ENCODE assay signal across 19 cellular contexts in genomic region chr2:157159221-157159904, GRCh38.
A peak's percentile ranks its signal among the peaks of the same experiment; 100 is the strongest.
DNase-seq lines count a peak whose midpoint lies in the region; ATAC-seq, FAIRE-seq and TF ChIP-seq lines count a peak whose summit lies in the region.
"Had no signal": no experiment of that assay in that cellular context is flagged by ENCODE, and none has a peak within 500 bp of the region (broad histone marks: within the 10 kb centered on the region; RNA-seq: fewer than 3 reads in every experiment).

No MANE protein-coding gene starts in this region.

- no peak overlapping the region for H3K27ac ChIP-seq in K562 (ENCODE audit: extremely low read depth, low read depth, low read length)
- H3K27ac ChIP-seq in mucosa of rectum (ENCODE audit: low read depth in 2 of 2, low read length in 2 of 2), result peak overlapping the region; percentile 30 to 74
- H3K27ac ChIP-seq: GM23248 had no signal

- no peaks in the 10 kb centered on the region for H3K9me3 Mint-ChIP-seq in activated CD4-positive, alpha-beta T cell treated with anti-CD3 and anti-CD28 coated beads, Interleukin-2, amount 10 ng/mL, durations not matched to agents 24 days and 14 days
- H3K9me3 Mint-ChIP-seq: CD8-positive, alpha-beta memory T cell had no signal

- H3K27me3 Mint-ChIP-seq in activated CD4-positive, alpha-beta T cell treated with anti-CD3 and anti-CD28 coated beads, Interleukin-2, amount 10 ng/mL, durations not matched to agents 24 days and 14 days, result peaks cover 9% of the 10 kb centered on the region
- H3K27me3 Mint-ChIP-seq: CD4-positive, CD25-positive, alpha-beta regulatory T cell had no signal

- TF ChIP-seq RAD21 in K562 (CRISPR knock-in tag; conservative IDR thresholded peaks at IDR 0.05 in 1 of 2, IDR thresholded peaks at IDR 0.05 in 1 of 2), result no peak

- no peaks in the 10 kb centered on the region for H3K4me1 Mint-ChIP-seq in activated CD4-positive, alpha-beta T cell treated with anti-CD3 and anti-CD28 coated beads, Interleukin-2, amount 10 ng/mL, durations not matched to agents 24 days and 14 days
- H3K4me1 Mint-ChIP-seq: CD4-positive, CD25-positive, alpha-beta regulatory T cell; CD8-positive, alpha-beta memory T cell; IgD-negative memory B cell had no signal

- no peak overlapping the region for H3K4me3 Mint-ChIP-seq in activated CD4-positive, alpha-beta T cell treated with anti-CD3 and anti-CD28 coated beads, Interleukin-2, amount 10 ng/mL, durations not matched to agents 24 days and 14 days
- H3K4me3 Mint-ChIP-seq: CD4-positive, CD25-positive, alpha-beta regulatory T cell; CD8-positive, alpha-beta memory T cell; IgD-negative memory B cell had no signal

- TF ChIP-seq EP300 in K562 (IDR thresholded peaks at IDR 0.05; ENCODE audit: low read length), result no peak

- H3K4me1 ChIP-seq in K562 (replicated peaks in 1 of 2; ENCODE audit: control insufficient read depth in 2 of 2, insufficient read depth in 2 of 2, low read length in 2 of 2) (no peaks in the 10 kb centered on the region), mucosa of rectum (ENCODE audit: control insufficient read depth in 2 of 2, insufficient read depth in 2 of 2, low read length in 2 of 2) (peaks cover 0 to 10% of the 10 kb centered on the region in 2 donors)
- H3K4me1 ChIP-seq: BE2C, HAP-1 had no signal

- no peaks in the 10 kb centered on the region for H3K36me3 ChIP-seq in K562 (ENCODE audit: control insufficient read depth, insufficient read depth, low read length)
- H3K36me3 ChIP-seq in mucosa of rectum (ENCODE audit: control insufficient read depth in 2 of 2, insufficient read depth in 2 of 2, low read length in 2 of 2), result no peaks in the 10 kb centered on the region
- H3K36me3 ChIP-seq: BE2C, HAP-1 had no signal

- H4K20me1 ChIP-seq in K562 (replicated peaks; ENCODE audit: control insufficient read depth, insufficient read depth, low read length), result no peaks in the 10 kb centered on the region

- H3K9me3 ChIP-seq in K562 (replicated peaks; ENCODE audit: control insufficient read depth, insufficient read depth, low read depth, low read length) (no peaks in the 10 kb centered on the region), mucosa of rectum (ENCODE audit: control insufficient read depth in 2 of 2, low read length in 2 of 2) (no peaks in the 10 kb centered on the region)
- H3K9me3 ChIP-seq: BE2C, HAP-1 had no signal

- no peaks in the 10 kb centered on the region for H3K36me3 Mint-ChIP-seq in activated CD4-positive, alpha-beta T cell treated with anti-CD3 and anti-CD28 coated beads, Interleukin-2, amount 10 ng/mL, durations not matched to agents 24 days and 14 days (ENCODE audit: low read depth)
- H3K36me3 Mint-ChIP-seq: CD4-positive, CD25-positive, alpha-beta regulatory T cell; CD8-positive, alpha-beta memory T cell; IgD-negative memory B cell had no signal

- in situ Hi-C loops in K562 (cut with MboI), result no loop called here

- DNase-seq in HT-29 (ENCODE audit: low spot score), result peak; percentile 41
- DNase-seq in K562 (ENCODE audit: extremely low read depth in 1 of 4, low spot score in 3 of 4), result no peak
- DNase-seq in activated CD4-positive, alpha-beta T cell treated with anti-CD3 and anti-CD28 coated beads, Interleukin-2, amount 10 ng/mL, durations not matched to agents 24 days and 14 days, result no peak
- DNase-seq in NCI-H1436 treated with DMSO at 0.1 percent for 48 hours (lab: John Stamatoyannopoulos, UW), result no peak
- no peak for DNase-seq in HuH-7 (ENCODE audit: low spot score)
- DNase-seq: ACHN; BE2C; C1 segment of cervical spinal cord; CD4-positive, CD25-positive, alpha-beta regulatory T cell; CD8-positive, alpha-beta memory T cell; COR-L47; GM23248 had no signal

- no TSS peak for BruUV-seq in K562 (replicated peaks; lab: Mats Ljungman, UMichigan)

- POLR2A ChIA-PET in K562 (lab: Yijun Ruan, JAX), result no interaction called here

- no peaks in the 10 kb centered on the region for H3K27me3 ChIP-seq in K562 (ENCODE audit: control insufficient read depth in 2 of 2, insufficient read depth in 2 of 2, low read length in 2 of 2)
- no peaks in the 10 kb centered on the region for H3K27me3 ChIP-seq in mucosa of rectum (ENCODE audit: control insufficient read depth in 2 of 2, insufficient read depth in 2 of 2, low read length in 2 of 2)
- H3K27me3 ChIP-seq: BE2C had no signal

- no peaks in the 10 kb centered on the region for H3K79me2 ChIP-seq in K562 (ENCODE audit: control insufficient read depth, insufficient read depth, low read length)

- no peak for FAIRE-seq in K562 (lab: Jason Lieb, UNC)
- FAIRE-seq: D721Med, G401.6, GM12891, GM18507 had no signal

- no peak overlapping the region for H3K4me3 ChIP-seq in K562
- H3K4me3 ChIP-seq in mucosa of rectum (ENCODE audit: low read length in 2 of 2), result peak overlapping the region in 1 of 2 donors; percentile 21
- H3K4me3 ChIP-seq: GM23248, HAP-1 had no signal

- H3K9ac ChIP-seq in K562 (ENCODE audit: insufficient read depth in 1 of 2, low read depth in 2 of 2, low read length in 2 of 2) (no peak overlapping the region), mucosa of rectum (ENCODE audit: low read depth in 1 of 2, low read length in 2 of 2) (no peak overlapping the region)
- H3K9ac ChIP-seq: GM23248 had no signal

- no peak for TF ChIP-seq POLR2A in K562 (conservative IDR thresholded peaks at IDR 0.05)

- peak overlapping the region; percentile 46; the same call in 1 of the 2 replicates for H2AFZ ChIP-seq in K562 (ENCODE audit: low read depth, low read length)
- H2AFZ ChIP-seq: GM23248 had no signal

- CTCF ChIA-PET in K562 (lab: Yijun Ruan, JAX; ENCODE audit: low intra/inter-chr PET ratio), result no interaction called here

- H3K27ac Mint-ChIP-seq in activated CD4-positive, alpha-beta T cell treated with anti-CD3 and anti-CD28 coated beads, Interleukin-2, amount 10 ng/mL, durations not matched to agents 24 days and 14 days, result no peak overlapping the region
- H3K27ac Mint-ChIP-seq: CD4-positive, CD25-positive, alpha-beta regulatory T cell; CD8-positive, alpha-beta memory T cell; IgD-negative memory B cell had no signal

- intact Hi-C loops in K562 (cut with micrococcal nuclease), result no loop called here
- intact Hi-C loops in activated CD4-positive, alpha-beta T cell treated with anti-CD3 and anti-CD28 coated beads, Interleukin-2, amount 10 ng/mL, durations not matched to agents 24 days and 14 days (cut with micrococcal nuclease), result no loop called here

- TF ChIP-seq CTCF in K562 (IDR thresholded peaks at IDR 0.05 in 2 of 3, conservative IDR thresholded peaks at IDR 0.05 in 1 of 3; ENCODE audit: insufficient read depth in 2 of 3, low read depth in 1 of 3, low read length in 3 of 3), result no peak

- 14% methylated on average over 5 of the region's 5 CpGs for WGBS in K562 (ENCODE audit: insufficient coverage, low coverage, missing lambda C conversion rate)

- H3K9me1 ChIP-seq in K562 (ENCODE audit: control insufficient read depth, insufficient read depth, low read length), result no peaks in the 10 kb centered on the region

- no peak overlapping the region for H3K4me2 ChIP-seq in K562 (ENCODE audit: insufficient read depth, low read length)

- no peak for ATAC-seq in K562

TF ChIP-seq in K562, 482 proteins besides CTCF, POLR2A, EP300 and RAD21:
- TF ChIP-seq ZNF511 (CRISPR knock-in tag; IDR thresholded peaks at IDR 0.05) (no peak), ZBED1 (IDR thresholded peaks at IDR 0.05) (no peak), JUND (IDR thresholded peaks at IDR 0.05; ENCODE audit: borderline replicate concordance, low read depth, low read length) (no peak), JUND (tag; IDR thresholded peaks at IDR 0.05; ENCODE audit: borderline replicate concordance, low read depth, low read length) (no peak), ZNF217 (CRISPR knock-in tag; IDR thresholded peaks at IDR 0.05) (no peak), CBX3 (IDR thresholded peaks at IDR 0.05; ENCODE audit: borderline replicate concordance in 1 of 2, low read length in 2 of 2) (no peak), RFX5 (IDR thresholded peaks at IDR 0.05; ENCODE audit: low read depth, low read length) (no peak), CSDE1 (IDR thresholded peaks at IDR 0.05) (no peak), IRF2 (CRISPR knock-in tag; IDR thresholded peaks at IDR 0.05) (no peak)
TF ChIP-seq in K562: peak in this region for 0.
